In the genomic region with DNA sequence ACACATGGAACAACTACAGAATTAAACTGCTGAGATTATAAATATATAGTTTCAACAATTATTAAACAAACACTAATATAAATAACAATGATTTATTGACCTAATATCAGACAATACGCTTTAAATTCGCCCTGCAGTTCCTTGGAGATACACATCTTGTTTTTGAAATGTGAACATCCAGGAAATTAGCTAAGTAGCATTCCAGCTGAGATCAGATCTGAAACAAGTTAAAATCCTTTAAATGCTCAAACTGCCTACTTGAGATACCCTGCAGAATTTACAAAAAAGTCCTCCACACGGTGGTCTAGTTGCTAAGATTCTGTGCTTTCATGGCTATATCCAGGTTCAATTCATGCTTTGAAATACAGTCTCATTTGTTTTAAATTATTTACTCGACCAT, we compare ENCODE assay signal across 19 cellular contexts.
A peak's percentile ranks its signal among the peaks of the same experiment; 100 is the strongest.
DNase-seq lines count a peak whose midpoint lies in the region; ATAC-seq, FAIRE-seq and TF ChIP-seq lines count a peak whose summit lies in the region.
"Had no signal": no experiment of that assay in that cellular context is flagged by ENCODE, and none has a peak within 500 bp of the region (broad histone marks: within the 10 kb centered on the region; RNA-seq: fewer than 3 reads in every experiment).

No MANE protein-coding gene starts in this region.

- H2AK5ac ChIP-seq in H1 (ENCODE audit: low read depth, low read length): no peak overlapping the region

- H3K9me3 Mint-ChIP-seq in neural progenitor cell: no peaks in the 10 kb centered on the region

- no peaks in the 10 kb centered on the region for H3K79me2 ChIP-seq in PC-3 (ENCODE audit: low read length)
- no peaks in the 10 kb centered on the region for H3K79me2 ChIP-seq in H1 (ENCODE audit: control insufficient read depth in 1 of 2, insufficient read depth in 2 of 2, low read length in 2 of 2)
- H3K79me2 ChIP-seq in neural progenitor cell (ENCODE audit: low read depth): no peaks in the 10 kb centered on the region

- H3K4me3 ChIP-seq in PC-3 (ENCODE audit: low read length) (no peak overlapping the region), H1 (ENCODE audit: extremely low read depth in 1 of 4, insufficient read depth in 2 of 4, low read depth in 3 of 4, low read length in 4 of 4) (no peak overlapping the region), neural progenitor cell (no peak overlapping the region), adrenal gland (no peak overlapping the region)
- H3K4me3 ChIP-seq: GM12878 had no signal

- intact Hi-C loops in PC-3 (cut with micrococcal nuclease): no loop called here
- intact Hi-C loops in adrenal gland (cut with DNase I): no loop called here

- H3K36me3 Mint-ChIP-seq in neural progenitor cell: no peaks in the 10 kb centered on the region
- H3K36me3 Mint-ChIP-seq: CD4-positive, CD25-positive, alpha-beta regulatory T cell; CD8-positive, alpha-beta memory T cell had no signal

- H4K5ac ChIP-seq in H1 (ENCODE audit: insufficient read length, low read depth, low read length): no peak overlapping the region

- H3K4me2 ChIP-seq in PC-3 (ENCODE audit: low read length) (peak overlapping the region; percentile 56), H1 (ENCODE audit: insufficient read depth in 1 of 2, low read depth in 2 of 2, low read length in 2 of 2) (no peak overlapping the region), neural progenitor cell (no peak overlapping the region)

- no peaks in the 10 kb centered on the region for H3K27me3 ChIP-seq in PC-3 (ENCODE audit: low read length)
- H3K27me3 ChIP-seq in H1 (replicated peaks in 1 of 4; ENCODE audit: control insufficient read depth in 3 of 4, extremely low read depth in 1 of 4, insufficient read depth in 3 of 4, low read length in 3 of 4): peaks cover 0 to 1% (median 0%) of the 10 kb centered on the region in 4 experiments; a peak in 1 of 7 replicates
- no peaks in the 10 kb centered on the region for H3K27me3 ChIP-seq in neural progenitor cell
- H3K27me3 ChIP-seq in adrenal gland: no peaks in the 10 kb centered on the region
- H3K27me3 ChIP-seq: BE2C had no signal

- H4K8ac ChIP-seq in H1 (ENCODE audit: extremely low read depth, insufficient read depth, low read length): no peak overlapping the region

- CTCF ChIA-PET in PC-3 (lab: Charles Lee) (no interaction called here), H1 (lab: Charles Lee; ENCODE audit: partially characterized antibody) (interaction anchor here (4.9 kb wide), 1 partner anchor 10 kb away, joined by 19 read pairs; no protein-coding TSS in a partner anchor)

- H2BK12ac ChIP-seq in H1 (ENCODE audit: low read depth, low read length): no peak overlapping the region

- no peak overlapping the region for H3K4me3 Mint-ChIP-seq in neural progenitor cell
- H3K4me3 Mint-ChIP-seq: CD4-positive, CD25-positive, alpha-beta regulatory T cell; CD8-positive, alpha-beta memory T cell had no signal

- H3K9ac ChIP-seq in PC-3 (ENCODE audit: low read length) (no peak overlapping the region), H1 (replicated peaks in 1 of 4; ENCODE audit: extremely low read depth in 1 of 4, low read depth in 3 of 4, low read length in 3 of 4) (no peak overlapping the region), neural progenitor cell (no peak overlapping the region)

- TF ChIP-seq POLR2A in H1 (IDR thresholded peaks at IDR 0.05; ENCODE audit: control extremely low read depth in 1 of 2, low read depth in 2 of 2, low read length in 2 of 2) (no peak), adrenal gland (IDR thresholded peaks at IDR 0.05) (no peak)

- WGBS in H1 (ENCODE audit: extremely low coverage in 1 of 2, insufficient coverage in 1 of 2, insufficient read length in 1 of 2, insufficient replicate concordance in 2 of 2, low coverage in 1 of 2, low lambda C conversion rate in 2 of 2, missing lambda C conversion rate in 1 of 2), 2 experiments: 88% methylated on average over 4 of the region's 4 CpGs; no CpG with 5 or more reads in 1 of the 2 experiments
- WGBS in adrenal gland, 4 donors: 68 to 75% (median 73%) methylated on average over 4 of the region's 4 CpGs

- no peaks in the 10 kb centered on the region for H3K36me3 ChIP-seq in PC-3 (ENCODE audit: low read depth, low read length)
- H3K36me3 ChIP-seq in H1 (ENCODE audit: control insufficient read depth in 2 of 4, insufficient read depth in 4 of 4, low read length in 3 of 4): no peaks in the 10 kb centered on the region
- no peaks in the 10 kb centered on the region for H3K36me3 ChIP-seq in neural progenitor cell
- H3K36me3 ChIP-seq in adrenal gland (replicated peaks in 1 of 2): no peaks in the 10 kb centered on the region
- H3K36me3 ChIP-seq: BE2C had no signal

- no peak overlapping the region for H2BK20ac ChIP-seq in H1 (ENCODE audit: low read length)

- H3K14ac ChIP-seq in H1 (ENCODE audit: insufficient read length): no peak overlapping the region

- no peak overlapping the region for H3K4ac ChIP-seq in H1 (replicated peaks; ENCODE audit: insufficient read length, low read depth, low read length)

- no peaks in the 10 kb centered on the region for H3K79me1 ChIP-seq in H1 (ENCODE audit: low read depth, low read length)

- H3K4me1 ChIP-seq in PC-3 (ENCODE audit: insufficient read depth, low read length): peaks cover 25% of the 10 kb centered on the region
- peaks cover 0 to 4% (median 3%) of the 10 kb centered on the region in 4 experiments; a peak in 4 of 7 replicates for H3K4me1 ChIP-seq in H1 (replicated peaks in 1 of 4; ENCODE audit: control insufficient read depth in 3 of 4, insufficient read depth in 4 of 4, low read length in 3 of 4)
- peaks cover 11% of the 10 kb centered on the region for H3K4me1 ChIP-seq in neural progenitor cell
- H3K4me1 ChIP-seq in adrenal gland (replicated peaks in 1 of 2): no peaks in the 10 kb centered on the region
- H3K4me1 ChIP-seq: BE2C had no signal

- H4K20me1 ChIP-seq in PC-3 (ENCODE audit: low read length) (no peaks in the 10 kb centered on the region), H1 (replicated peaks in 1 of 2; ENCODE audit: control insufficient read depth in 1 of 2, insufficient read depth in 2 of 2, low read length in 2 of 2) (no peaks in the 10 kb centered on the region), neural progenitor cell (ENCODE audit: low read depth) (no peaks in the 10 kb centered on the region)

- POLR2A ChIA-PET in PC-3 (lab: Charles Lee; ENCODE audit: unreplicated experiment) (no interaction called here), H1 (lab: Charles Lee; ENCODE audit: partially characterized antibody) (no interaction called here)

- no peaks in the 10 kb centered on the region for H3K23me2 ChIP-seq in H1 (ENCODE audit: low read depth, low read length)

- H3K18ac ChIP-seq in H1 (ENCODE audit: extremely low read depth, low read length): no peak overlapping the region

- no peak for ATAC-seq in PC-3
- ATAC-seq: GM12878 had no signal

- H2BK15ac ChIP-seq in H1 (ENCODE audit: low read length): no peak overlapping the region

- H3K56ac ChIP-seq in H1 (replicated peaks; ENCODE audit: insufficient read length, low read depth, low read length): no peak overlapping the region

- H3K27ac ChIP-seq in PC-3 (ENCODE audit: low read length) (peak overlapping the region; percentile 58; the same call in 1 of the 2 replicates), H1 (ENCODE audit: low read depth, low read length) (no peak overlapping the region), neural progenitor cell (no peak overlapping the region), adrenal gland (no peak overlapping the region)

- DNase-seq in PC-3: no peak
- DNase-seq in H1 (ENCODE audit: low read depth in 1 of 2, low spot score in 2 of 2): no peak
- no peak for DNase-seq in neural progenitor cell (ENCODE audit: low spot score)
- DNase-seq in adrenal gland: no peak
- DNase-seq in activated effector memory CD4-positive, alpha-beta T cell treated with anti-CD3 and anti-CD28 coated beads, Interleukin-2, amount 50 U/mL, for 16 hours: no peak
- no peak for DNase-seq in NOMO-1 treated with dmso at 0.1 percent for 144 hours (lab: John Stamatoyannopoulos, UW; ENCODE audit: unreplicated experiment)
- DNase-seq: ACHN; BE2C; C1 segment of cervical spinal cord; CD4-positive, CD25-positive, alpha-beta regulatory T cell; CD8-positive, alpha-beta memory T cell; COR-L47; DMS 273 treated with DMSO at 0.1 percent for 48 hours; DND-41; EL; HCEC 1CT had no signal

- no peaks in the 10 kb centered on the region for H3K9me2 ChIP-seq in PC-3 (replicated peaks; ENCODE audit: low read length)

- H3K27ac Mint-ChIP-seq in neural progenitor cell: no peak overlapping the region
- H3K27ac Mint-ChIP-seq: CD4-positive, CD25-positive, alpha-beta regulatory T cell; CD8-positive, alpha-beta memory T cell had no signal

- peaks cover 8% of the 10 kb centered on the region for H3K4me1 Mint-ChIP-seq in neural progenitor cell
- H3K4me1 Mint-ChIP-seq: CD4-positive, CD25-positive, alpha-beta regulatory T cell; CD8-positive, alpha-beta memory T cell had no signal

- no peak overlapping the region for H4K91ac ChIP-seq in H1 (replicated peaks; ENCODE audit: insufficient read length, low read length)

- no peak overlapping the region for H2BK120ac ChIP-seq in H1 (replicated peaks; ENCODE audit: low read depth, low read length)

- no peak for TF ChIP-seq EP300 in H1 (IDR thresholded peaks at IDR 0.05; ENCODE audit: borderline replicate concordance in 1 of 2, low read depth in 2 of 2, low read length in 2 of 2)

- no peaks in the 10 kb centered on the region for H3F3A ChIP-seq in PC-3 (ENCODE audit: low read length, unreplicated experiment)
- H3F3A ChIP-seq in neural progenitor cell (ENCODE audit: low read depth): peaks cover 1% of the 10 kb centered on the region

- TF ChIP-seq CTCF in PC-3 (conservative IDR thresholded peaks at IDR 0.05; ENCODE audit: low read depth, low read length) (no peak), H1 (IDR thresholded peaks at IDR 0.05; ENCODE audit: control extremely low read depth in 1 of 3, insufficient read depth in 1 of 3, low read depth in 1 of 3, low read length in 3 of 3) (no peak), neural progenitor cell (IDR thresholded peaks at IDR 0.05) (no peak), adrenal gland (IDR thresholded peaks at IDR 0.05) (no peak)

- no peaks in the 10 kb centered on the region for H3K27me3 Mint-ChIP-seq in neural progenitor cell (ENCODE audit: insufficient read depth, low read depth)
- H3K27me3 Mint-ChIP-seq: CD4-positive, CD25-positive, alpha-beta regulatory T cell; CD8-positive, alpha-beta memory T cell had no signal

- H2AFZ ChIP-seq in PC-3 (ENCODE audit: low read length): no peak overlapping the region
- H2AFZ ChIP-seq in H1 (ENCODE audit: low read length): peak overlapping the region; percentile 28; the same call in 1 of the 2 replicates
- peak overlapping the region; percentile 8 for H2AFZ ChIP-seq in neural progenitor cell (replicated peaks)

- H3K9me3 ChIP-seq in PC-3 (ENCODE audit: low read length) (no peaks in the 10 kb centered on the region), H1 (ENCODE audit: insufficient read depth in 2 of 2, low read depth in 1 of 2, low read length in 1 of 2) (no peaks in the 10 kb centered on the region), neural progenitor cell (ENCODE audit: low read depth) (no peaks in the 10 kb centered on the region), adrenal gland (replicated peaks in 1 of 3) (no peaks in the 10 kb centered on the region)
- H3K9me3 ChIP-seq: BE2C had no signal

- H2BK5ac ChIP-seq in H1 (ENCODE audit: low read depth, low read length): no peak overlapping the region

- no peak for TF ChIP-seq RAD21 in H1 (IDR thresholded peaks at IDR 0.05 in 1 of 2, conservative IDR thresholded peaks at IDR 0.05 in 1 of 2; ENCODE audit: low read depth in 2 of 2, low read length in 2 of 2)

- FAIRE-seq in H1 (lab: Jason Lieb, UNC): no peak
- FAIRE-seq: GM12878, GM19239, H54 had no signal

- BruUV-seq in PC-3 (replicated peaks; lab: Mats Ljungman, UMichigan): no TSS peak

- H3K23ac ChIP-seq in H1 (ENCODE audit: insufficient read length): no peak overlapping the region
